In genomic region chr2:90323612-90324558, GRCh38 we compare ENCODE assay signal across 8 cellular contexts.
DNase-seq lines count a peak whose midpoint lies in the region; TF ChIP-seq lines count a peak whose summit lies in the region.
"Not testable (repeated sequence)": the region's sequence is repeated elsewhere in the genome, so short reads cannot be mapped to it uniquely, and the experiment has no call there.

No MANE protein-coding gene starts in this region.

- not testable (repeated sequence) for H3K27ac ChIP-seq in transverse colon

- not testable (repeated sequence) for H3K9me3 Mint-ChIP-seq in CD14-positive monocyte; activated CD4-positive, alpha-beta T cell treated with anti-CD3 and anti-CD28 coated beads, Interleukin-2, amount 10 ng/mL, durations not matched to agents 24 days and 14 days

- peak overlapping the region; percentile 77 to 79 for H3K4me3 Mint-ChIP-seq in CD14-positive monocyte
- H3K4me3 Mint-ChIP-seq in activated CD4-positive, alpha-beta T cell treated with anti-CD3 and anti-CD28 coated beads, Interleukin-2, amount 10 ng/mL, durations not matched to agents 24 days and 14 days, result peak overlapping the region; percentile 21

- not testable (repeated sequence) for TF ChIP-seq POLR2A in transverse colon (IDR thresholded peaks at IDR 0.05)

- 6% methylated on average over 50 of the region's 134 CpGs; no CpG with 5 or more reads in 1 of the 2 donors for WGBS in transverse colon (ENCODE audit: low coverage in 1 of 2), 2 donors

- not testable (repeated sequence) for H3K4me1 Mint-ChIP-seq in CD14-positive monocyte; activated CD4-positive, alpha-beta T cell treated with anti-CD3 and anti-CD28 coated beads, Interleukin-2, amount 10 ng/mL, durations not matched to agents 24 days and 14 days

- TF ChIP-seq CTCF in CD14-positive monocyte (IDR thresholded peaks at IDR 0.05); LNCaP clone FGC (IDR thresholded peaks at IDR 0.05; ENCODE audit: control insufficient read depth, extremely low read depth, insufficient read depth); astrocyte of the cerebellum (IDR thresholded peaks at IDR 0.05; ENCODE audit: low read depth, low read length, missing control alignments); epithelial cell of esophagus (IDR thresholded peaks at IDR 0.05; ENCODE audit: insufficient read depth, low read depth, low read length, missing control alignments); kidney epithelial cell (IDR thresholded peaks at IDR 0.05; ENCODE audit: insufficient read depth, low read length, poor library complexity, severe bottlenecking); transverse colon (IDR thresholded peaks at IDR 0.05): not testable (repeated sequence)

- H3K4me3 ChIP-seq in LNCaP clone FGC (ENCODE audit: low read depth, low read length) (peak overlapping the region; percentile 28; the same call in 1 of the 2 replicates), astrocyte of the cerebellum (ENCODE audit: low read depth, low read length) (peak overlapping the region; percentile 25), epithelial cell of esophagus (ENCODE audit: low read length) (peak overlapping the region; percentile 13), kidney epithelial cell (ENCODE audit: low read depth, low read length) (peak overlapping the region; percentile 22), transverse colon (peak overlapping the region in 3 of 4 donors; percentile 8 to 56 (median 33))

- TF ChIP-seq EP300 in transverse colon (IDR thresholded peaks at IDR 0.05; ENCODE audit: low read depth), result not testable (repeated sequence)

- intact Hi-C loops in CD14-positive monocyte (cut with micrococcal nuclease); activated CD4-positive, alpha-beta T cell treated with anti-CD3 and anti-CD28 coated beads, Interleukin-2, amount 10 ng/mL, durations not matched to agents 24 days and 14 days (cut with micrococcal nuclease); transverse colon (cut with DNase I; ENCODE audit: low total_unique reads): not testable (repeated sequence)

- H3K27me3 Mint-ChIP-seq in CD14-positive monocyte (ENCODE audit: low read depth in 3 of 3), result peaks cover 13 to 38% (median 17%) of the 10 kb centered on the region in 3 donors
- H3K27me3 Mint-ChIP-seq in activated CD4-positive, alpha-beta T cell treated with anti-CD3 and anti-CD28 coated beads, Interleukin-2, amount 10 ng/mL, durations not matched to agents 24 days and 14 days, result peaks cover 12% of the 10 kb centered on the region

- not testable (repeated sequence) for H3K36me3 Mint-ChIP-seq in CD14-positive monocyte; activated CD4-positive, alpha-beta T cell treated with anti-CD3 and anti-CD28 coated beads, Interleukin-2, amount 10 ng/mL, durations not matched to agents 24 days and 14 days (ENCODE audit: low read depth)

- in situ Hi-C loops in astrocyte of the cerebellum (cut with HindIII; ENCODE audit: low sequenced_read_pairs); transverse colon (cut with MboI; ENCODE audit: low pct_ligation_motif_present in 1 of 4, low pct_unique_long_range_greater_than_20kb in 1 of 4, low sequenced_read_pairs in 3 of 4): not testable (repeated sequence)

- not testable (repeated sequence) for H3K27ac Mint-ChIP-seq in CD14-positive monocyte
- peak overlapping the region; percentile 53 for H3K27ac Mint-ChIP-seq in activated CD4-positive, alpha-beta T cell treated with anti-CD3 and anti-CD28 coated beads, Interleukin-2, amount 10 ng/mL, durations not matched to agents 24 days and 14 days

- H3K9me3 ChIP-seq in transverse colon, result not testable (repeated sequence)

- H3K4me1 ChIP-seq in transverse colon, result not testable (repeated sequence)

- not testable (repeated sequence) for DNase-seq in CD14-positive monocyte (ENCODE audit: low spot score); LNCaP clone FGC (ENCODE audit: low read depth); activated CD4-positive, alpha-beta T cell treated with anti-CD3 and anti-CD28 coated beads, Interleukin-2, amount 10 ng/mL, durations not matched to agents 24 days and 14 days; astrocyte of the cerebellum (ENCODE audit: low read depth); epithelial cell of esophagus (ENCODE audit: low read depth); kidney epithelial cell (ENCODE audit: low read depth); transverse colon
- DNase-seq in retina, result peak; percentile 44

- H3K27me3 ChIP-seq in kidney epithelial cell (ENCODE audit: control insufficient read depth, insufficient read depth, low read length), result peaks cover 11% of the 10 kb centered on the region
- H3K27me3 ChIP-seq in transverse colon, result peaks cover 14% of the 10 kb centered on the region

- not testable (repeated sequence) for H3K36me3 ChIP-seq in kidney epithelial cell (ENCODE audit: control insufficient read depth, insufficient read depth, low read length); transverse colon
